Comparison of ENCODE assay signal across 8 cellular contexts in the genomic region with DNA sequence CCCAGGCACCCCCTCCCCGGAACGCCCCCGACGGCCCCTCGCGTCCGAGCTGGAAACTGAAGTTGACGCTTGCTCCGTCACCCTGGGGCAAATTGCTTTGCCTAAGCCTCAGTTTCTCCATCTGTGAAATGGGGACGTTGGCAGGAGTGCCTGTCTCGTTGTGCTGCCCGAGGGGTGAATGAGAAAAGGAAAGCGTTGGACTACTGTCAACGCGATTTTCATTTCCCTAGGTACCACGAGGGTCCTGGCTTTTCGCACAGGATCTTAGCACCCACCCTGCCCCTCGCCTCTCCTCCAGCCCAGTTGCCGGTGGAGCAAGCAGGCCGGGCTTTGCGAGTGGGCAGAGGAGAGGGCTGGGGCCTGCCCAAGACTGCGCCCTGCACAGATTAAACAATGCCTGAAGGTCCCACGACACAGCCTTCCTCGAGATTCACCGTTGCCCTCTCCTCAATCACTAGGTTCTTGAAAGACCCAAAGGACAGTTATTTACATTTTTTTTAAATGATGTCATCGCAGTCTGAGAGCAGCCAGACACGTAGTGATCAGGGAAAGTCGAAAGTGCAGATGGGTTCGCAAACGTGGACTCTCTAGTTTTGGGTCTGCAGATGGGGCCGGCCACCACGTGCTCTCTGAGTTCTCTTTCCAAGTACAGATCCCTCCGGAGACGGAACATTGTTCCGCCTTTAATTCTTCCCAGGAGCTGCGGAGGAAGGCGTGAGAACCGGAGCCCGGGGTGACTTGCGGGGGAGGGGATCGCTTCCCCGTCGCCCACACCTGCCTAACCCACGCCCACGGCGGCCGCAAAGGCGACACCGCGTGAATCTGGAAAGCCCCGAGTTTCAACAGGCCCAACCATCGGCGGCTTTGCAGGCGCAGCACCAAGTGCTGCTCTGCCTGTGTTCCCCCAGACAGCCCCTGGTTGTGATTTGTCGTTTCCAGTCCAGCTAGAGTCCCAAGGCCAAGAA. TPM values are rescaled to one million over a fixed set of nuclear protein-coding genes. Genes with fewer than 3 reads are reported as not detected.
DNase-seq lines count a peak whose midpoint lies in the region; ATAC-seq and TF ChIP-seq lines count a peak whose summit lies in the region.

No MANE protein-coding gene starts in this region.

- H3K27me3 ChIP-seq in ascending aorta, result no peaks in the 10 kb centered on the region
- H3K27me3 ChIP-seq in BE2C, result no peaks in the 10 kb centered on the region

- DNase-seq in SW480 (ENCODE audit: low spot score) (peak; percentile 89), ascending aorta (ENCODE audit: low spot score in 2 of 2) (peak in 1 of 2 donors; percentile 82), BE2C (no peak), NCI-H748 treated with DMSO at 0.1 percent for 48 hours (lab: John Stamatoyannopoulos, UW) (no peak)
- DNase-seq in stimulated activated CD4-positive, alpha-beta T cell treated with anti-CD3 and anti-CD28 coated beads, Interleukin-12 subunit alpha, Interleukin-12 subunit beta, amount 100 ng/mL, for 48 hours (ENCODE audit: low read depth in 2 of 3, low spot score in 1 of 3), result peak; percentile 76 to 78 (median 78)

- H3K36me3 ChIP-seq in ascending aorta (no peaks in the 10 kb centered on the region), BE2C (no peaks in the 10 kb centered on the region)

- peak overlapping the region; percentile 54 to 66 for H3K4me3 ChIP-seq in ascending aorta
- H3K4me3 ChIP-seq in iPS-18c (ENCODE audit: insufficient read depth, low read depth, low read length), result peak overlapping the region; percentile 43
- H3K4me3 ChIP-seq in BE2C (ENCODE audit: low read depth, low read length), result no peak overlapping the region

- H3K9me3 ChIP-seq in ascending aorta (no peaks in the 10 kb centered on the region), iPS-18c (ENCODE audit: control insufficient read depth, insufficient read depth, low read length) (peaks cover 5% of the 10 kb centered on the region), BE2C (no peaks in the 10 kb centered on the region; the same call in 1 of the 2 replicates)

- peaks cover 0 to 37% of the 10 kb centered on the region in 2 donors for H3K4me1 ChIP-seq in ascending aorta
- H3K4me1 ChIP-seq in BE2C, result peaks cover 3% of the 10 kb centered on the region; the same call in 1 of the 2 replicates

- intact Hi-C loops in ascending aorta (cut with DNase I), result loop anchor here (2.0 kb wide), 1 partner anchor 41 kb away; no protein-coding TSS in a partner anchor

- peak overlapping the region; percentile 93 to 94 for H3K27ac ChIP-seq in ascending aorta

- ATAC-seq in GM18502 (IDR thresholded peaks at IDR 0.05; ENCODE audit: poor library complexity, unreplicated experiment) (peak; percentile 67), HG02884 (IDR thresholded peaks at IDR 0.05; ENCODE audit: unreplicated experiment) (peak; percentile 56)

- TF ChIP-seq CTCF in ascending aorta (IDR thresholded peaks at IDR 0.05) (no peak), BE2C (IDR thresholded peaks at IDR 0.05; ENCODE audit: low read depth, low read length) (no peak)

RNA-seq across cellular contexts. Expression of a gene that starts 54.1 kb away (rescaled TPM):
- total RNA-seq in ascending aorta, result 210 TPM
- polyA plus RNA-seq in BE2C (2012; ENCODE audit: insufficient read depth, insufficient read length, low read depth), result 91.9 TPM

Comparison
In these comparisons a context has a peak if more than half of its experiments do, and no peak if none do; other contexts are left out.
1. DNase-seq: peak in SW480 (single experiment) and stimulated activated CD4-positive, alpha-beta T cell treated with anti-CD3 and anti-CD28 coated beads, Interleukin-12 subunit alpha, Interleukin-12 subunit beta, amount 100 ng/mL, for 48 hours (3 of 3); none in BE2C (single experiment) and NCI-H748 treated with DMSO at 0.1 percent for 48 hours (single experiment).